In genomic region chr17:52681486-52681885, GRCh38 we compare ENCODE assay signal across 16 cellular contexts.
"Had no signal": no experiment of that assay in that cellular context is flagged by ENCODE, and none has a peak within 500 bp of the region (broad histone marks: within the 10 kb centered on the region; RNA-seq: fewer than 3 reads in every experiment).

No MANE protein-coding gene starts in this region.

- H3K4me1 Mint-ChIP-seq: activated naive CD4-positive, alpha-beta T cell treated with anti-CD3 and anti-CD28 coated beads, Interleukin-2, amount 10 ng/mL, durations not matched to agents 7 days and 5 days; naive thymus-derived CD8-positive, alpha-beta T cell; stimulated activated memory B cell treated with anti-CD40 and anti-IgM and Interleukin-4, amounts not matched to agents 10 μg/mL and 1 μg/mL and 100 μg/mL, for 72 hours had no signal

- H3K4me3 Mint-ChIP-seq: activated naive CD4-positive, alpha-beta T cell treated with anti-CD3 and anti-CD28 coated beads, Interleukin-2, amount 10 ng/mL, durations not matched to agents 7 days and 5 days; dendritic cell treated with granulocyte-macrophage colony-stimulating factor and Interleukin-4, amounts not matched to agents 40 ng/mL and 50 ng/mL, for 4 days; naive thymus-derived CD8-positive, alpha-beta T cell; stimulated activated memory B cell treated with anti-CD40 and anti-IgM and Interleukin-4, amounts not matched to agents 10 μg/mL and 1 μg/mL and 100 μg/mL, for 72 hours had no signal

- H3K36me3 Mint-ChIP-seq: activated naive CD4-positive, alpha-beta T cell treated with anti-CD3 and anti-CD28 coated beads, Interleukin-2, amount 10 ng/mL, durations not matched to agents 7 days and 5 days; stimulated activated memory B cell treated with anti-CD40 and anti-IgM and Interleukin-4, amounts not matched to agents 10 μg/mL and 1 μg/mL and 100 μg/mL, for 72 hours had no signal

- ATAC-seq: naive thymus-derived CD8-positive, alpha-beta T cell; stimulated activated memory B cell treated with anti-CD40 and anti-IgM and Interleukin-4, amounts not matched to agents 10 μg/mL and 1 μg/mL and 100 μg/mL, for 72 hours had no signal

- H3K27me3 Mint-ChIP-seq: activated naive CD4-positive, alpha-beta T cell treated with anti-CD3 and anti-CD28 coated beads, Interleukin-2, amount 10 ng/mL, durations not matched to agents 7 days and 5 days; dendritic cell treated with granulocyte-macrophage colony-stimulating factor and Interleukin-4, amounts not matched to agents 40 ng/mL and 50 ng/mL, for 4 days; naive thymus-derived CD8-positive, alpha-beta T cell; stimulated activated memory B cell treated with anti-CD40 and anti-IgM and Interleukin-4, amounts not matched to agents 10 μg/mL and 1 μg/mL and 100 μg/mL, for 72 hours had no signal

- DNase-seq: activated CD4-positive, alpha-beta T cell treated with anti-CD3 and anti-CD28 coated beads for 1 hour; activated CD4-positive, alpha-beta T cell treated with anti-CD3 and anti-CD28 coated beads, Interleukin-2, amount 50 U/mL, for 48 hours; activated naive CD4-positive, alpha-beta T cell treated with anti-CD3 and anti-CD28 coated beads, Interleukin-2, amount 10 ng/mL, durations not matched to agents 7 days and 5 days; activated T-cell treated with anti-CD3 and anti-CD28 coated beads, Interleukin-2, amount 50 U/mL, for 1 hour; cerebellar nuclear complex; effector memory CD4-positive, alpha-beta T cell; foreskin fibroblast; hypothalamus; kidney; left ventricle myocardium inferior; naive thymus-derived CD8-positive, alpha-beta T cell; retina; thyroid gland; uterus had no signal

- H3K27ac Mint-ChIP-seq: activated naive CD4-positive, alpha-beta T cell treated with anti-CD3 and anti-CD28 coated beads, Interleukin-2, amount 10 ng/mL, durations not matched to agents 7 days and 5 days; dendritic cell treated with granulocyte-macrophage colony-stimulating factor and Interleukin-4, amounts not matched to agents 40 ng/mL and 50 ng/mL, for 4 days; stimulated activated memory B cell treated with anti-CD40 and anti-IgM and Interleukin-4, amounts not matched to agents 10 μg/mL and 1 μg/mL and 100 μg/mL, for 72 hours had no signal
